Comparison of ENCODE assay signal across 1 cellular context in the genomic region with DNA sequence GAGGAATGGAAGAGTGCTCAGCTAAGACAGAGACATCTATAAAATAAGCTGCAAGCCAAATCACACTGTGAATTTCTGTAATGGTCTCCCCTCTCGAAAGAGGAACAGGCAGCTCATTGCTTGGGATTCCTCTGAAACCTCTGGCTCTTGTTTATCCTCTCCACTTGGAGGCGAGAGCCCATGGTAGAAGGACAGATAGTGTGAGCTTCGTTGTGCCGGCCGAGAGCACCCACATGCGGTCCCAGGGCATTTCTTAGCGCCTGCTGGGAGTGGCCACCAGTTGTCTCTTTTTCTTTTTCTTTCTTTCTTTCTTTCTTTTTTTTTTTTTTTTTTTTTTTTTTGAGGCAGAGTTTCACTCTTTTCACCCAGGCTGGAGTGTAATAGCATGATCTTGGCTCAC.
TF ChIP-seq lines count a peak whose summit lies in the region.

No MANE protein-coding gene starts in this region.

TF ChIP-seq in GM23338, 12 proteins besides CTCF, POLR2A, EP300 and RAD21 (continued from another document):
- TF ChIP-seq, protein P1, sequence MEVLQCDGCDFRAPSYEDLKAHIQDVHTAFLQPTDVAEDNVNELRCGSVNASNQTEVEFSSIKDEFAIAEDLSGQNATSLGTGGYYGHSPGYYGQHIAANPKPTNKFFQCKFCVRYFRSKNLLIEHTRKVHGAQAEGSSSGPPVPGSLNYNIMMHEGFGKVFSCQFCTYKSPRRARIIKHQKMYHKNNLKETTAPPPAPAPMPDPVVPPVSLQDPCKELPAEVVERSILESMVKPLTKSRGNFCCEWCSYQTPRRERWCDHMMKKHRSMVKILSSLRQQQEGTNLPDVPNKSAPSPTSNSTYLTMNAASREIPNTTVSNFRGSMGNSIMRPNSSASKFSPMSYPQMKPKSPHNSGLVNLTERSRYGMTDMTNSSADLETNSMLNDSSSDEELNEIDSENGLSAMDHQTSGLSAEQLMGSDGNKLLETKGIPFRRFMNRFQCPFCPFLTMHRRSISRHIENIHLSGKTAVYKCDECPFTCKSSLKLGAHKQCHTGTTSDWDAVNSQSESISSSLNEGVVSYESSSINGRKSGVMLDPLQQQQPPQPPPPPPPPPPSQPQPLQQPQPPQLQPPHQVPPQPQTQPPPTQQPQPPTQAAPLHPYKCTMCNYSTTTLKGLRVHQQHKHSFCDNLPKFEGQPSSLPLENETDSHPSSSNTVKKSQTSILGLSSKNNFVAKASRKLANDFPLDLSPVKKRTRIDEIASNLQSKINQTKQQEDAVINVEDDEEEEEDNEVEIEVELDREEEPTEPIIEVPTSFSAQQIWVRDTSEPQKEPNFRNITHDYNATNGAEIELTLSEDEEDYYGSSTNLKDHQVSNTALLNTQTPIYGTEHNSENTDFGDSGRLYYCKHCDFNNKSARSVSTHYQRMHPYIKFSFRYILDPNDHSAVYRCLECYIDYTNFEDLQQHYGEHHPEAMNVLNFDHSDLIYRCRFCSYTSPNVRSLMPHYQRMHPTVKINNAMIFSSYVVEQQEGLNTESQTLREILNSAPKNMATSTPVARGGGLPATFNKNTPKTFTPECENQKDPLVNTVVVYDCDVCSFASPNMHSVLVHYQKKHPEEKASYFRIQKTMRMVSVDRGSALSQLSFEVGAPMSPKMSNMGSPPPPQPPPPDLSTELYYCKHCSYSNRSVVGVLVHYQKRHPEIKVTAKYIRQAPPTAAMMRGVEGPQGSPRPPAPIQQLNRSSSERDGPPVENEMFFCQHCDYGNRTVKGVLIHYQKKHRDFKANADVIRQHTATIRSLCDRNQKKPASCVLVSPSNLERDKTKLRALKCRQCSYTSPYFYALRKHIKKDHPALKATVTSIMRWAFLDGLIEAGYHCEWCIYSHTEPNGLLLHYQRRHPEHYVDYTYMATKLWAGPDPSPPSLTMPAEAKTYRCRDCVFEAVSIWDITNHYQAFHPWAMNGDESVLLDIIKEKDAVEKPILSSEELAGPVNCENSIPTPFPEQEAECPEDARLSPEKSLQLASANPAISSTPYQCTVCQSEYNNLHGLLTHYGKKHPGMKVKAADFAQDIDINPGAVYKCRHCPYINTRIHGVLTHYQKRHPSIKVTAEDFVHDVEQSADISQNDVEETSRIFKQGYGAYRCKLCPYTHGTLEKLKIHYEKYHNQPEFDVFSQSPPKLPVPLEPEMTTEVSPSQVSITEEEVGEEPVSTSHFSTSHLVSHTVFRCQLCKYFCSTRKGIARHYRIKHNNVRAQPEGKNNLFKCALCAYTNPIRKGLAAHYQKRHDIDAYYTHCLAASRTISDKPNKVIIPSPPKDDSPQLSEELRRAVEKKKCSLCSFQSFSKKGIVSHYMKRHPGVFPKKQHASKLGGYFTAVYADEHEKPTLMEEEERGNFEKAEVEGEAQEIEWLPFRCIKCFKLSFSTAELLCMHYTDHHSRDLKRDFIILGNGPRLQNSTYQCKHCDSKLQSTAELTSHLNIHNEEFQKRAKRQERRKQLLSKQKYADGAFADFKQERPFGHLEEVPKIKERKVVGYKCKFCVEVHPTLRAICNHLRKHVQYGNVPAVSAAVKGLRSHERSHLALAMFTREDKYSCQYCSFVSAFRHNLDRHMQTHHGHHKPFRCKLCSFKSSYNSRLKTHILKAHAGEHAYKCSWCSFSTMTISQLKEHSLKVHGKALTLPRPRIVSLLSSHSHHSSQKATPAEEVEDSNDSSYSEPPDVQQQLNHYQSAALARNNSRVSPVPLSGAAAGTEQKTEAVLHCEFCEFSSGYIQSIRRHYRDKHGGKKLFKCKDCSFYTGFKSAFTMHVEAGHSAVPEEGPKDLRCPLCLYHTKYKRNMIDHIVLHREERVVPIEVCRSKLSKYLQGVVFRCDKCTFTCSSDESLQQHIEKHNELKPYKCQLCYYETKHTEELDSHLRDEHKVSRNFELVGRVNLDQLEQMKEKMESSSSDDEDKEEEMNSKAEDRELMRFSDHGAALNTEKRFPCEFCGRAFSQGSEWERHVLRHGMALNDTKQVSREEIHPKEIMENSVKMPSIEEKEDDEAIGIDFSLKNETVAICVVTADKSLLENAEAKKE (CRISPR knock-in tag; IDR thresholded peaks at IDR 0.05): no peak
- TF ChIP-seq ZNF331 (CRISPR knock-in tag; IDR thresholded peaks at IDR 0.05; ENCODE audit: low read depth): no peak
